24 cellular contexts compared by ENCODE assay signal in the genomic region with DNA sequence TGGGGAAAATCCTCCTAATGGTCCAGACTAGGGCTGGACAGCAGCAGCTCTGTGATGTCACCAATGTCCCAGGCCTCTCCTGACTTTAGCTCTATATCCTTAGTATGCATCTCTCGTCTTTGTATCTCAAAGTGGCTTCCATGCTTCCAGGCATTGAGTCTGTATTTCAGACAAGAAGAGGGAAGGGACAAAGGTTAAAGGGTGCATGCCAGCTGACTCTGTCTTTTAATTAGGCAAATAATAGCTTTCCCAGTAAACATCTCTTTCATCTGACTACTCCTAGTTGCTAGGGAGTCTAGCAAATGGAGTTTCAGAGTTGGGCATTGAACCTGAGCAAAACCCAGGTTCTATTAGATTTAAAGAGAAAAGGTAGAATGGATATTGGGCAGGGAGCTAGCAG. TPM values are rescaled to one million over a fixed set of nuclear protein-coding genes. Genes with fewer than 3 reads are reported as not detected.
A peak's percentile ranks its signal among the peaks of the same experiment; 100 is the strongest.
DNase-seq lines count a peak whose midpoint lies in the region; ATAC-seq, FAIRE-seq and TF ChIP-seq lines count a peak whose summit lies in the region.
"Had no signal": no experiment of that assay in that cellular context is flagged by ENCODE, and none has a peak within 500 bp of the region (broad histone marks: within the 10 kb centered on the region; RNA-seq: fewer than 3 reads in every experiment).

No MANE protein-coding gene starts in this region.

- POLR2A ChIA-PET in HEK293 (lab: Yijun Ruan, JAX) (no interaction called here), K562 (lab: Yijun Ruan, JAX) (no interaction called here)

- no TSS peak for BruUV-seq in K562 (replicated peaks; lab: Mats Ljungman, UMichigan)

- TF ChIP-seq CTCF in HEK293 (tag by site-specific recombination; IDR thresholded peaks at IDR 0.05) (no peak), K562 (IDR thresholded peaks at IDR 0.05 in 2 of 3, conservative IDR thresholded peaks at IDR 0.05 in 1 of 3; ENCODE audit: insufficient read depth in 2 of 3, low read depth in 1 of 3, low read length in 3 of 3) (no peak), right lobe of liver (IDR thresholded peaks at IDR 0.05) (no peak), omental fat pad (IDR thresholded peaks at IDR 0.05) (no peak)

- peaks cover 66% of the 10 kb centered on the region for H3K27me3 Mint-ChIP-seq in stimulated activated memory B cell treated with anti-CD40 and anti-IgM and Interleukin-4, amounts not matched to agents 10 μg/mL and 1 μg/mL and 100 μg/mL, for 72 hours

- TF ChIP-seq POLR2A in K562 (conservative IDR thresholded peaks at IDR 0.05) (no peak), right lobe of liver (IDR thresholded peaks at IDR 0.05) (no peak)

- in situ Hi-C loops in K562 (cut with MboI), result no loop called here

- peak overlapping the region; percentile 83 for H2AFZ ChIP-seq in K562 (ENCODE audit: low read depth, low read length)

- TF ChIP-seq EP300 in K562 (IDR thresholded peaks at IDR 0.05; ENCODE audit: low read length), result no peak

- no peaks in the 10 kb centered on the region for H3K9me1 ChIP-seq in K562 (ENCODE audit: control insufficient read depth, insufficient read depth, low read length)

- peak; percentile 29; the same call in 1 of the 3 replicates for ATAC-seq in K562
- ATAC-seq in right lobe of liver, result peak; percentile 40 to 73 (median 46)
- peak; percentile 31 for ATAC-seq in stimulated activated memory B cell treated with anti-CD40 and anti-IgM and Interleukin-4, amounts not matched to agents 10 μg/mL and 1 μg/mL and 100 μg/mL, for 72 hours
- no peak for ATAC-seq in omental fat pad (ENCODE audit: low FRiP score)

- no peaks in the 10 kb centered on the region for H4K20me1 ChIP-seq in K562 (replicated peaks; ENCODE audit: control insufficient read depth, insufficient read depth, low read length)
- H4K20me1 ChIP-seq: BLaER1 had no signal

- peak overlapping the region; percentile 65; the same call in 1 of the 2 replicates for H3K4me2 ChIP-seq in K562 (ENCODE audit: insufficient read depth, low read length)
- H3K4me2 ChIP-seq: BLaER1 had no signal

- no peak overlapping the region for H3K27ac Mint-ChIP-seq in stimulated activated memory B cell treated with anti-CD40 and anti-IgM and Interleukin-4, amounts not matched to agents 10 μg/mL and 1 μg/mL and 100 μg/mL, for 72 hours
- H3K27ac Mint-ChIP-seq: CD4-positive, CD25-positive, alpha-beta regulatory T cell; CD8-positive, alpha-beta memory T cell had no signal

- H3K9me3 Mint-ChIP-seq in stimulated activated memory B cell treated with anti-CD40 and anti-IgM and Interleukin-4, amounts not matched to agents 10 μg/mL and 1 μg/mL and 100 μg/mL, for 72 hours, result no peaks in the 10 kb centered on the region
- H3K9me3 Mint-ChIP-seq: CD4-positive, alpha-beta memory T cell; CD4-positive, CD25-positive, alpha-beta regulatory T cell; CD8-positive, alpha-beta memory T cell had no signal

- H3K4me3 ChIP-seq in HEK293 (ENCODE audit: low read depth, low read length), result no peak overlapping the region
- H3K4me3 ChIP-seq in K562, result no peak overlapping the region; the same call in 1 of the 2 replicates
- no peak overlapping the region for H3K4me3 ChIP-seq in right lobe of liver
- H3K4me3 ChIP-seq: BLaER1 had no signal

- DNase-seq in K562 (ENCODE audit: extremely low read depth in 1 of 4, low spot score in 3 of 4) (peak in 1 of 4 experiments; percentile 19), right lobe of liver (no peak), NCI-H1417 (lab: John Stamatoyannopoulos, UW) (no peak), omental fat pad (ENCODE audit: low spot score) (no peak), COLO668 (lab: John Stamatoyannopoulos, UW; ENCODE audit: unreplicated experiment) (no peak)
- DNase-seq: 8988T; ACHN; BE2C; C1 segment of cervical spinal cord; Caco-2; Calu3; CD4-positive, alpha-beta memory T cell; CD4-positive, CD25-positive, alpha-beta regulatory T cell; CD8-positive, alpha-beta memory T cell; GF-D8 had no signal

- intact Hi-C loops in K562 (cut with micrococcal nuclease) (loop anchor here (10.0 kb wide), 1 partner anchor 118 kb away; no protein-coding TSS in a partner anchor), right lobe of liver (cut with DNase I) (no loop called here)

- no peak overlapping the region for H3K9ac ChIP-seq in K562 (ENCODE audit: insufficient read depth in 1 of 2, low read depth in 2 of 2, low read length in 2 of 2)
- H3K9ac ChIP-seq: BLaER1 had no signal

- H3K36me3 ChIP-seq in HEK293 (ENCODE audit: control insufficient read depth in 2 of 2, insufficient read depth in 1 of 2, low read length in 2 of 2) (no peaks in the 10 kb centered on the region), K562 (ENCODE audit: control insufficient read depth, insufficient read depth, low read length) (no peaks in the 10 kb centered on the region), right lobe of liver (no peaks in the 10 kb centered on the region)
- H3K36me3 ChIP-seq: BE2C, BLaER1 had no signal

- no peak for TF ChIP-seq RAD21 in K562 (CRISPR knock-in tag; conservative IDR thresholded peaks at IDR 0.05 in 1 of 2, IDR thresholded peaks at IDR 0.05 in 1 of 2)

- FAIRE-seq in K562 (lab: Jason Lieb, UNC), result peak; percentile 69
- FAIRE-seq: A204.1, D721Med, G401.6, GM12891 had no signal

- WGBS in K562 (ENCODE audit: insufficient coverage, low coverage, missing lambda C conversion rate), result 59% methylated on average over 1 of the region's 1 CpG
- WGBS in right lobe of liver (ENCODE audit: insufficient coverage, low coverage, low lambda C conversion rate, missing lambda C conversion rate), result 43% methylated on average over 1 of the region's 1 CpG

- H3K9me3 ChIP-seq in HEK293 (ENCODE audit: control insufficient read depth, insufficient read depth, low read depth, low read length) (no peaks in the 10 kb centered on the region), K562 (replicated peaks; ENCODE audit: control insufficient read depth, insufficient read depth, low read depth, low read length) (no peaks in the 10 kb centered on the region), right lobe of liver (no peaks in the 10 kb centered on the region)
- H3K9me3 ChIP-seq: BE2C, Caco-2 had no signal

- H3K4me1 Mint-ChIP-seq in stimulated activated memory B cell treated with anti-CD40 and anti-IgM and Interleukin-4, amounts not matched to agents 10 μg/mL and 1 μg/mL and 100 μg/mL, for 72 hours, result no peaks in the 10 kb centered on the region
- H3K4me1 Mint-ChIP-seq: CD4-positive, alpha-beta memory T cell; CD4-positive, CD25-positive, alpha-beta regulatory T cell; CD8-positive, alpha-beta memory T cell had no signal

- no peak overlapping the region for H3K4me3 Mint-ChIP-seq in stimulated activated memory B cell treated with anti-CD40 and anti-IgM and Interleukin-4, amounts not matched to agents 10 μg/mL and 1 μg/mL and 100 μg/mL, for 72 hours
- H3K4me3 Mint-ChIP-seq: CD4-positive, alpha-beta memory T cell; CD4-positive, CD25-positive, alpha-beta regulatory T cell; CD8-positive, alpha-beta memory T cell had no signal

- CTCF ChIA-PET in HEK293 (lab: Yijun Ruan, JAX) (no interaction called here), K562 (lab: Yijun Ruan, JAX; ENCODE audit: low intra/inter-chr PET ratio) (no interaction called here)

- no peak overlapping the region for H3K27ac ChIP-seq in HEK293 (ENCODE audit: extremely low read depth, low read depth, low read length)
- H3K27ac ChIP-seq in K562 (ENCODE audit: extremely low read depth, low read depth, low read length), result no peak overlapping the region; the same call in 2 of the 3 replicates
- H3K27ac ChIP-seq in right lobe of liver, result peak overlapping the region in 1 of 3 donors; percentile 7
- H3K27ac ChIP-seq: BLaER1 had no signal

- H3K27me3 ChIP-seq in K562 (ENCODE audit: control insufficient read depth in 2 of 2, insufficient read depth in 2 of 2, low read length in 2 of 2) (no peaks in the 10 kb centered on the region), right lobe of liver (no peaks in the 10 kb centered on the region)

- no peaks in the 10 kb centered on the region for H3K36me3 Mint-ChIP-seq in stimulated activated memory B cell treated with anti-CD40 and anti-IgM and Interleukin-4, amounts not matched to agents 10 μg/mL and 1 μg/mL and 100 μg/mL, for 72 hours
- H3K36me3 Mint-ChIP-seq: CD14-positive monocyte; CD4-positive, alpha-beta memory T cell; CD4-positive, CD25-positive, alpha-beta regulatory T cell; CD8-positive, alpha-beta memory T cell had no signal

- no peaks in the 10 kb centered on the region for H3K4me1 ChIP-seq in HEK293 (ENCODE audit: control insufficient read depth, insufficient read depth, low read length)
- H3K4me1 ChIP-seq in K562 (replicated peaks in 1 of 2; ENCODE audit: control insufficient read depth in 2 of 2, insufficient read depth in 2 of 2, low read length in 2 of 2), result peaks cover 2 to 18% of the 10 kb centered on the region in 2 experiments; a peak in 4 of 5 replicates
- H3K4me1 ChIP-seq in right lobe of liver, result peaks cover 0 to 23% (median 5%) of the 10 kb centered on the region in 4 donors
- H3K4me1 ChIP-seq: BE2C, BLaER1 had no signal

- no peaks in the 10 kb centered on the region for H3K79me2 ChIP-seq in K562 (ENCODE audit: control insufficient read depth, insufficient read depth, low read length)

RNA-seq across cellular contexts. Expression of gene FAM47E, which starts 5.4 kb away (rescaled TPM):
- total RNA-seq in K562 (2011; cell fraction: chromatin; rRNA removed; ENCODE audit: low replicate concordance), result 1.3 and 1.8 TPM in 2 replicates
- 0.50 and 0.66 TPM in 2 replicates for total RNA-seq in K562 (2011; cell fraction: nucleolus; rRNA removed)
- 1.5 and 5.1 TPM in 2 replicates for total RNA-seq in K562 (2011; cell fraction: nucleoplasm; rRNA removed)
- total RNA-seq in K562 (2014; rRNA removed), result 3.6 and 3.7 TPM in 2 replicates
- total RNA-seq in K562 (2014; rRNA removed; fragmentation: Illumina TruSeq; extraction: Trizol), result 6.4 and 7.4 TPM in 2 replicates
- 12.0 and 15.6 TPM in 2 replicates for total RNA-seq in K562 (2015; rRNA removed; fragmentation: Illumina TruSeq; extraction: Trizol)
- total RNA-seq in K562 (2021), result 3.7 and 4.8 TPM in 2 replicates
- 0.38 and 4.8 TPM in 2 replicates for polyA plus RNA-seq in K562 (2011; rRNA removed)
- 1.2 TPM in 1 of 2 replicates, not detected in the other for polyA plus RNA-seq in K562 (2011; cell fraction: cytosol; rRNA removed)
- polyA plus RNA-seq in K562 (2011; cell fraction: nucleus; rRNA removed), result 0.07 and 1.3 TPM in 2 replicates
- 15.5 and 15.6 TPM in 2 replicates for polyA plus RNA-seq in K562 (2012)
- polyA plus RNA-seq in K562 (2014; fragmentation: Illumina TruSeq; extraction: Trizol), result 5.5 and 6.9 TPM in 2 replicates
- polyA plus RNA-seq in K562 (2014; fragmentation: Nextera tagmentation; extraction: Ambion mirVana), result 10 to 100 TPM; 11.8 to 12.4 TPM
- 5.0 and 5.9 TPM in 2 replicates for polyA plus RNA-seq in K562 (2014; rRNA removed)
- 0.27 and 3.5 TPM in 2 replicates for polyA minus RNA-seq in K562 (2011; rRNA and poly(A)+ RNA removed)
- polyA minus RNA-seq in K562 (2011; cell fraction: cytosol; rRNA and poly(A)+ RNA removed), result 1.0 TPM in 1 of 2 replicates, not detected in the other
- 0.56 and 0.81 TPM in 2 replicates for polyA minus RNA-seq in K562 (2011; cell fraction: nucleus; rRNA and poly(A)+ RNA removed)
- total RNA-seq in right lobe of liver, result 1 to 10 TPM; 1.2 to 5.0 (median 2.9) TPM
- 1 to 10 TPM; 1.7 to 7.8 (median 3.1) TPM for total RNA-seq in omental fat pad
- total RNA-seq: CD8-positive, alpha-beta memory T cell had no signal
- polyA plus RNA-seq: CD14-positive monocyte; CD8-positive, alpha-beta memory T cell had no signal

RNA-seq across cellular contexts. Expression of gene SCARB2, which starts 43.3 kb away (rescaled TPM):
- total RNA-seq in K562 (2011; cell fraction: chromatin; rRNA removed; ENCODE audit: low replicate concordance), result 31.3 and 49.9 TPM in 2 replicates
- 18.7 and 26.6 TPM in 2 replicates for total RNA-seq in K562 (2011; cell fraction: nucleolus; rRNA removed)
- total RNA-seq in K562 (2011; cell fraction: nucleoplasm; rRNA removed), result 35.0 and 62.6 TPM in 2 replicates
- total RNA-seq in K562 (2014; rRNA removed), result 17.8 and 17.9 TPM in 2 replicates
- total RNA-seq in K562 (2014; rRNA removed; fragmentation: Illumina TruSeq; extraction: Trizol), result 19.3 and 20.0 TPM in 2 replicates
- total RNA-seq in K562 (2015; rRNA removed; fragmentation: Illumina TruSeq; extraction: Trizol), result 25.8 TPM in 2 replicates
- total RNA-seq in K562 (2021), result 16.6 and 18.4 TPM in 2 replicates
- polyA plus RNA-seq in K562 (2011; rRNA removed), result 17.3 and 21.0 TPM in 2 replicates
- 5.9 and 9.0 TPM in 2 replicates for polyA plus RNA-seq in K562 (2011; cell fraction: cytosol; rRNA removed)
- 10.3 and 14.5 TPM in 2 replicates for polyA plus RNA-seq in K562 (2011; cell fraction: nucleus; rRNA removed)
- polyA plus RNA-seq in K562 (2012), result 14.0 and 25.8 TPM in 2 replicates
- 16.9 and 18.9 TPM in 2 replicates for polyA plus RNA-seq in K562 (2014; fragmentation: Illumina TruSeq; extraction: Trizol)
- polyA plus RNA-seq in K562 (2014; fragmentation: Nextera tagmentation; extraction: Ambion mirVana), result 1 to 10 TPM; 6.1 to 8.8 TPM
- 10.1 and 14.9 TPM in 2 replicates for polyA plus RNA-seq in K562 (2014; rRNA removed)
- 47.7 and 52.6 TPM in 2 replicates for polyA minus RNA-seq in K562 (2011; rRNA and poly(A)+ RNA removed)
- polyA minus RNA-seq in K562 (2011; cell fraction: cytosol; rRNA and poly(A)+ RNA removed), result 10.3 and 19.3 TPM in 2 replicates
- polyA minus RNA-seq in K562 (2011; cell fraction: nucleus; rRNA and poly(A)+ RNA removed), result 16.0 and 24.0 TPM in 2 replicates
- 100 to 1,000 TPM; 102 to 133 (median 125) TPM for total RNA-seq in right lobe of liver
- 100 to 1,000 TPM; 106 to 174 (median 172) TPM for total RNA-seq in omental fat pad

RNA-seq across cellular contexts. Expression of gene STBD1, which starts 49.6 kb away (rescaled TPM):
- total RNA-seq in K562 (2011; cell fraction: chromatin; rRNA removed; ENCODE audit: low replicate concordance), result not detected in 2 replicates
- 0.39 and 0.50 TPM in 2 replicates for total RNA-seq in K562 (2011; cell fraction: nucleolus; rRNA removed)
- total RNA-seq in K562 (2011; cell fraction: nucleoplasm; rRNA removed), result 0.53 TPM in 1 of 2 replicates, not detected in the other
- total RNA-seq in K562 (2014; rRNA removed), result 0.29 and 0.54 TPM in 2 replicates
- total RNA-seq in K562 (2014; rRNA removed; fragmentation: Illumina TruSeq; extraction: Trizol), result 0.18 and 0.22 TPM in 2 replicates
- total RNA-seq in K562 (2015; rRNA removed; fragmentation: Illumina TruSeq; extraction: Trizol), result 0.33 and 0.41 TPM in 2 replicates
- 0.42 and 0.64 TPM in 2 replicates for total RNA-seq in K562 (2021)
- 0.08 and 0.34 TPM in 2 replicates for polyA plus RNA-seq in K562 (2011; rRNA removed)
- 0.03 and 0.32 TPM in 2 replicates for polyA plus RNA-seq in K562 (2011; cell fraction: cytosol; rRNA removed)
- polyA plus RNA-seq in K562 (2011; cell fraction: nucleus; rRNA removed), result 0.07 and 0.10 TPM in 2 replicates
- polyA plus RNA-seq in K562 (2012), result 0.62 and 1.5 TPM in 2 replicates
- polyA plus RNA-seq in K562 (2014; fragmentation: Illumina TruSeq; extraction: Trizol), result 0.10 and 0.27 TPM in 2 replicates
- polyA plus RNA-seq in K562 (2014; fragmentation: Nextera tagmentation; extraction: Ambion mirVana), result not detected
- polyA plus RNA-seq in K562 (2014; rRNA removed), result 0.24 and 0.38 TPM in 2 replicates
- 0.21 TPM in 1 of 2 replicates, not detected in the other for polyA minus RNA-seq in K562 (2011; rRNA and poly(A)+ RNA removed)
- 0.29 TPM in 1 of 2 replicates, not detected in the other for polyA minus RNA-seq in K562 (2011; cell fraction: cytosol; rRNA and poly(A)+ RNA removed)
- 0.11 and 0.13 TPM in 2 replicates for polyA minus RNA-seq in K562 (2011; cell fraction: nucleus; rRNA and poly(A)+ RNA removed)
- 10 to 100 TPM; 16.3 to 53.5 (median 37.6) TPM for total RNA-seq in right lobe of liver
- 10 to 100 TPM; 12.8 to 49.3 (median 24.9) TPM for total RNA-seq in omental fat pad
- total RNA-seq: A673 had no signal

Comparison
In these comparisons a context has a peak if more than half of its experiments do, and no peak if none do; other contexts are left out.
1. RNA of gene STBD1, which starts 49.6 kb away (total RNA-seq): 16.3 to 53.5 TPM in right lobe of liver and 12.8 to 49.3 TPM in omental fat pad; 0.18 to 0.64 TPM in K562; every median in the first group is over 4 times any median in the second.
2. Of the 44 proteins assayed by ChIP-seq in both K562 and HEK293: peak only in K562: none; only in HEK293: REST; in both: none; in neither: 43.